ENCODE assay signal across 1 cellular context in the genomic region with DNA sequence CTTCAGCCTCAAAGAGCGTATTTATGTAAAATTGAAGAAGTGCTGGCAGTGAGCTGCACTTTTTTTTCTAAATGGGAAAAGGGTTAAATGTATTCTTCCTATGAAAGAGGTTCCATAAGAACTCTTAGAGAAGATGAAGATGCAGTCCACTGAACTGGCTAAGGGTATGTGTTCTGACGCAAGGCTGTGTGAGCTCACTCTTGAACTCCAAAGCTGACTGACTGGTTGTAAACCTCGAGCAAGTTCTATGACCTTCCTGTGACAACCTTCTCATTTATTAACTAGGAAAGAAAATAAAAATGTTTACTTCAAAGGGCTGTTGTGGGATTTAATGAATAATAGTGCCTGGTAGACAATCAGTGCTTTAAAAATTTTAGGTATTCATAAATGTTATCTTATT.
TF ChIP-seq lines count a peak whose summit lies in the region.

No MANE protein-coding gene starts in this region.

TF ChIP-seq in IMR-90, 13 proteins besides CTCF, POLR2A, EP300 and RAD21 (continued from another document):
- TF ChIP-seq, protein P1, sequence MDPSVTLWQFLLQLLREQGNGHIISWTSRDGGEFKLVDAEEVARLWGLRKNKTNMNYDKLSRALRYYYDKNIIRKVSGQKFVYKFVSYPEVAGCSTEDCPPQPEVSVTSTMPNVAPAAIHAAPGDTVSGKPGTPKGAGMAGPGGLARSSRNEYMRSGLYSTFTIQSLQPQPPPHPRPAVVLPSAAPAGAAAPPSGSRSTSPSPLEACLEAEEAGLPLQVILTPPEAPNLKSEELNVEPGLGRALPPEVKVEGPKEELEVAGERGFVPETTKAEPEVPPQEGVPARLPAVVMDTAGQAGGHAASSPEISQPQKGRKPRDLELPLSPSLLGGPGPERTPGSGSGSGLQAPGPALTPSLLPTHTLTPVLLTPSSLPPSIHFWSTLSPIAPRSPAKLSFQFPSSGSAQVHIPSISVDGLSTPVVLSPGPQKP (IDR thresholded peaks at IDR 0.05; ENCODE audit: borderline replicate concordance, low read depth, low read length): no peak
